20 cellular contexts compared by ENCODE assay signal in genomic region chr21:25571726-25572121, GRCh38. TPM values are rescaled to one million over a fixed set of nuclear protein-coding genes. Genes with fewer than 3 reads are reported as not detected.
DNase-seq lines count a peak whose midpoint lies in the region; ATAC-seq, FAIRE-seq and TF ChIP-seq lines count a peak whose summit lies in the region.
"Had no signal": no experiment of that assay in that cellular context is flagged by ENCODE, and none has a peak within 500 bp of the region (broad histone marks: within the 10 kb centered on the region; RNA-seq: fewer than 3 reads in every experiment).

No MANE protein-coding gene starts in this region.

- ATAC-seq in activated T-cell treated with anti-CD3 and anti-CD28 coated beads, Interleukin-2, amount 50 U/mL, for 4 hours = no peak
- ATAC-seq in natural killer cell treated with Interleukin-12 subunit alpha and Interleukin-12 subunit beta and Interleukin-15 and Interleukin-18, amount 100 ng/mL, for 72 hours = no peak
- ATAC-seq in effector memory CD8-positive, alpha-beta T cell (replicated peaks) = no peak
- no peak for ATAC-seq in Right ventricle myocardium superior (ENCODE audit: poor library complexity)
- ATAC-seq: heart left ventricle, mucosa of descending colon had no signal

- peak overlapping the region; percentile 78 for H3K4me3 Mint-ChIP-seq in activated T-cell treated with anti-CD3 and anti-CD28 coated beads, Interleukin-2, amount 50 U/mL, for 4 hours
- H3K4me3 Mint-ChIP-seq in activated T-helper 1 cell treated with anti-CD3 and anti-CD28 coated beads, Interleukin-12 subunit alpha, Interleukin-12 subunit beta, Interleukin-2, Interleukin-4 antibody, amounts not matched to agents 30 ng/mL and 10 ng/mL and 1 ng/mL, durations not matched to agents 14 hours and 24 hours and 36 hours = peak overlapping the region; percentile 77
- peak overlapping the region; percentile 89 for H3K4me3 Mint-ChIP-seq in natural killer cell treated with Interleukin-12 subunit alpha and Interleukin-12 subunit beta and Interleukin-15 and Interleukin-18, amount 100 ng/mL, for 72 hours
- H3K4me3 Mint-ChIP-seq in effector memory CD8-positive, alpha-beta T cell = no peak overlapping the region
- H3K4me3 Mint-ChIP-seq: brain had no signal

- DNase-seq in activated T-cell treated with anti-CD3 and anti-CD28 coated beads, Interleukin-2, amount 50 U/mL, for 4 hours = no peak
- DNase-seq in activated T-cell treated with anti-CD3 and anti-CD28 coated beads, Interleukin-2, amount 50 U/mL, for 1 hour = no peak
- DNase-seq in GM12891 (ENCODE audit: insufficient read length, low spot score) (no peak), Right ventricle myocardium superior (no peak), NCI-H774 (lab: John Stamatoyannopoulos, UW) (no peak)
- no peak for DNase-seq in activated T-helper 1 cell treated with anti-CD3 and anti-CD28 coated beads, Interleukin-12 subunit alpha, Interleukin-12 subunit beta, Interleukin-2, Interleukin-4 antibody, amounts not matched to agents 30 ng/mL and 10 ng/mL and 1 ng/mL, durations not matched to agents 14 hours and 24 hours and 36 hours (ENCODE audit: low spot score)
- DNase-seq in natural killer cell treated with Interleukin-12 subunit alpha and Interleukin-12 subunit beta and Interleukin-15 and Interleukin-18, amount 100 ng/mL, for 72 hours (ENCODE audit: low spot score) = no peak
- DNase-seq in effector memory CD8-positive, alpha-beta T cell = no peak
- DNase-seq: CD8-positive, alpha-beta memory T cell; DMS79 treated with DMSO at 0.1 percent for 48 hours; heart left ventricle; Kasumi-1; left ventricle myocardium inferior; mucosa of descending colon; NCI-H1105; NCI-H69; SHP77 had no signal

- H3K4me1 Mint-ChIP-seq in activated T-cell treated with anti-CD3 and anti-CD28 coated beads, Interleukin-2, amount 50 U/mL, for 4 hours (ENCODE audit: low read depth) = peaks cover 70% of the 10 kb centered on the region
- peaks cover 84% of the 10 kb centered on the region for H3K4me1 Mint-ChIP-seq in activated T-helper 1 cell treated with anti-CD3 and anti-CD28 coated beads, Interleukin-12 subunit alpha, Interleukin-12 subunit beta, Interleukin-2, Interleukin-4 antibody, amounts not matched to agents 30 ng/mL and 10 ng/mL and 1 ng/mL, durations not matched to agents 14 hours and 24 hours and 36 hours (ENCODE audit: low read depth)
- H3K4me1 Mint-ChIP-seq in natural killer cell treated with Interleukin-12 subunit alpha and Interleukin-12 subunit beta and Interleukin-15 and Interleukin-18, amount 100 ng/mL, for 72 hours (ENCODE audit: low read depth in 2 of 2) = peaks cover 61 to 77% of the 10 kb centered on the region in 2 donors
- peaks cover 33 to 55% of the 10 kb centered on the region in 2 donors for H3K4me1 Mint-ChIP-seq in effector memory CD8-positive, alpha-beta T cell (ENCODE audit: low read depth in 2 of 2)

- peaks cover 77% of the 10 kb centered on the region for H3K36me3 Mint-ChIP-seq in activated T-cell treated with anti-CD3 and anti-CD28 coated beads, Interleukin-2, amount 50 U/mL, for 4 hours (ENCODE audit: insufficient read depth)
- peaks cover 77% of the 10 kb centered on the region for H3K36me3 Mint-ChIP-seq in activated T-helper 1 cell treated with anti-CD3 and anti-CD28 coated beads, Interleukin-12 subunit alpha, Interleukin-12 subunit beta, Interleukin-2, Interleukin-4 antibody, amounts not matched to agents 30 ng/mL and 10 ng/mL and 1 ng/mL, durations not matched to agents 14 hours and 24 hours and 36 hours (ENCODE audit: low read depth)
- H3K36me3 Mint-ChIP-seq in natural killer cell treated with Interleukin-12 subunit alpha and Interleukin-12 subunit beta and Interleukin-15 and Interleukin-18, amount 100 ng/mL, for 72 hours = peaks cover 71% of the 10 kb centered on the region
- peaks cover 9% of the 10 kb centered on the region for H3K36me3 Mint-ChIP-seq in effector memory CD8-positive, alpha-beta T cell (ENCODE audit: insufficient read depth)

- FAIRE-seq in GM12891 (lab: Jason Lieb, UNC) = peak; percentile 87
- FAIRE-seq: colon, H54 had no signal

- peak; percentile 84 for TF ChIP-seq POLR2A in GM12891 (IDR thresholded peaks at IDR 0.05; ENCODE audit: low read depth, low read length)

- H3K27me3 Mint-ChIP-seq in activated T-cell treated with anti-CD3 and anti-CD28 coated beads, Interleukin-2, amount 50 U/mL, for 4 hours (ENCODE audit: low read depth) = no peaks in the 10 kb centered on the region
- H3K27me3 Mint-ChIP-seq in activated T-helper 1 cell treated with anti-CD3 and anti-CD28 coated beads, Interleukin-12 subunit alpha, Interleukin-12 subunit beta, Interleukin-2, Interleukin-4 antibody, amounts not matched to agents 30 ng/mL and 10 ng/mL and 1 ng/mL, durations not matched to agents 14 hours and 24 hours and 36 hours (ENCODE audit: insufficient read depth) = no peaks in the 10 kb centered on the region
- H3K27me3 Mint-ChIP-seq in natural killer cell treated with Interleukin-12 subunit alpha and Interleukin-12 subunit beta and Interleukin-15 and Interleukin-18, amount 100 ng/mL, for 72 hours = no peaks in the 10 kb centered on the region
- no peaks in the 10 kb centered on the region for H3K27me3 Mint-ChIP-seq in effector memory CD8-positive, alpha-beta T cell
- H3K27me3 Mint-ChIP-seq: brain; CD8-positive, alpha-beta memory T cell had no signal

- H3K27ac Mint-ChIP-seq in activated T-helper 1 cell treated with anti-CD3 and anti-CD28 coated beads, Interleukin-12 subunit alpha, Interleukin-12 subunit beta, Interleukin-2, Interleukin-4 antibody, amounts not matched to agents 30 ng/mL and 10 ng/mL and 1 ng/mL, durations not matched to agents 14 hours and 24 hours and 36 hours = peak overlapping the region; percentile 91
- peak overlapping the region; percentile 87 to 94 for H3K27ac Mint-ChIP-seq in natural killer cell treated with Interleukin-12 subunit alpha and Interleukin-12 subunit beta and Interleukin-15 and Interleukin-18, amount 100 ng/mL, for 72 hours
- peak overlapping the region in 1 of 2 donors; percentile 66 for H3K27ac Mint-ChIP-seq in effector memory CD8-positive, alpha-beta T cell
- H3K27ac Mint-ChIP-seq: brain had no signal

- H3K9me3 Mint-ChIP-seq in activated T-cell treated with anti-CD3 and anti-CD28 coated beads, Interleukin-2, amount 50 U/mL, for 4 hours = no peaks in the 10 kb centered on the region
- no peaks in the 10 kb centered on the region for H3K9me3 Mint-ChIP-seq in activated T-helper 1 cell treated with anti-CD3 and anti-CD28 coated beads, Interleukin-12 subunit alpha, Interleukin-12 subunit beta, Interleukin-2, Interleukin-4 antibody, amounts not matched to agents 30 ng/mL and 10 ng/mL and 1 ng/mL, durations not matched to agents 14 hours and 24 hours and 36 hours
- H3K9me3 Mint-ChIP-seq in natural killer cell treated with Interleukin-12 subunit alpha and Interleukin-12 subunit beta and Interleukin-15 and Interleukin-18, amount 100 ng/mL, for 72 hours = no peaks in the 10 kb centered on the region
- H3K9me3 Mint-ChIP-seq in effector memory CD8-positive, alpha-beta T cell = no peaks in the 10 kb centered on the region
- H3K9me3 Mint-ChIP-seq: brain; CD8-positive, alpha-beta memory T cell had no signal

- intact Hi-C loops in activated T-helper 1 cell treated with anti-CD3 and anti-CD28 coated beads, Interleukin-12 subunit alpha, Interleukin-12 subunit beta, Interleukin-2, Interleukin-4 antibody, amounts not matched to agents 30 ng/mL and 10 ng/mL and 1 ng/mL, durations not matched to agents 14 hours and 24 hours and 36 hours (cut with micrococcal nuclease) = loop anchor here (2.0 to 10.0 kb wide), 2 partner anchors 15 to 287 kb away; no protein-coding TSS in a partner anchor
- intact Hi-C loops in Right ventricle myocardium superior (cut with DNase I) = no loop called here

TF ChIP-seq in GM12891, 5 proteins besides CTCF, POLR2A, EP300 and RAD21:
- TF ChIP-seq PAX5 (IDR thresholded peaks at IDR 0.05; ENCODE audit: insufficient read depth, low read length, severe bottlenecking) = no peak
- peak; percentile 89 for TF ChIP-seq POLR2AphosphoS5 (IDR thresholded peaks at IDR 0.05; ENCODE audit: low read depth, low read length)

RNA-seq across cellular contexts. Expression of gene MRPL39, which starts 35.6 kb away (rescaled TPM):
- 10 to 100 TPM; 75.2 to 80.0 (median 75.6) TPM for total RNA-seq in activated T-cell treated with anti-CD3 and anti-CD28 coated beads, Interleukin-2, amount 50 U/mL, for 4 hours
- 56.0 TPM for polyA plus RNA-seq in GM12891 (2012; ENCODE audit: low read depth, missing spikeins)
- total RNA-seq in activated T-helper 1 cell treated with anti-CD3 and anti-CD28 coated beads, Interleukin-12 subunit alpha, Interleukin-12 subunit beta, Interleukin-2, Interleukin-4 antibody, amounts not matched to agents 30 ng/mL and 10 ng/mL and 1 ng/mL, durations not matched to agents 14 hours and 24 hours and 36 hours = 48.6 and 55.8 TPM in 2 replicates
- total RNA-seq in natural killer cell treated with Interleukin-12 subunit alpha and Interleukin-12 subunit beta and Interleukin-15 and Interleukin-18, amount 100 ng/mL, for 72 hours = 10 to 100 TPM; 40.6 to 46.1 TPM
- total RNA-seq in Right ventricle myocardium superior = 56.5 TPM

Comparison
In these comparisons a context has a peak if more than half of its experiments do, and no peak if none do; other contexts are left out.
1. H3K4me3 Mint-ChIP-seq: peak in activated T-cell treated with anti-CD3 and anti-CD28 coated beads, Interleukin-2, amount 50 U/mL, for 4 hours (single experiment), activated T-helper 1 cell treated with anti-CD3 and anti-CD28 coated beads, Interleukin-12 subunit alpha, Interleukin-12 subunit beta, Interleukin-2, Interleukin-4 antibody, amounts not matched to agents 30 ng/mL and 10 ng/mL and 1 ng/mL, durations not matched to agents 14 hours and 24 hours and 36 hours (single experiment) and natural killer cell treated with Interleukin-12 subunit alpha and Interleukin-12 subunit beta and Interleukin-15 and Interleukin-18, amount 100 ng/mL, for 72 hours (single experiment); none in effector memory CD8-positive, alpha-beta T cell (0 of 2).